ENCODE assay signal across 1 cellular context in genomic region chr21:18913914-18914313, GRCh38.
TF ChIP-seq lines count a peak whose summit lies in the region.

No MANE protein-coding gene starts in this region.

TF ChIP-seq in H1, 55 proteins besides CTCF, POLR2A, EP300 and RAD21 (continued from another document):
- TF ChIP-seq, protein P1, sequence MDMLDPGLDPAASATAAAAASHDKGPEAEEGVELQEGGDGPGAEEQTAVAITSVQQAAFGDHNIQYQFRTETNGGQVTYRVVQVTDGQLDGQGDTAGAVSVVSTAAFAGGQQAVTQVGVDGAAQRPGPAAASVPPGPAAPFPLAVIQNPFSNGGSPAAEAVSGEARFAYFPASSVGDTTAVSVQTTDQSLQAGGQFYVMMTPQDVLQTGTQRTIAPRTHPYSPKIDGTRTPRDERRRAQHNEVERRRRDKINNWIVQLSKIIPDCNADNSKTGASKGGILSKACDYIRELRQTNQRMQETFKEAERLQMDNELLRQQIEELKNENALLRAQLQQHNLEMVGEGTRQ (IDR thresholded peaks at IDR 0.05; ENCODE audit: low read length) = no peak
- TF ChIP-seq EZH2 (IDR thresholded peaks at IDR 0.05; ENCODE audit: low read depth, low read length, severe bottlenecking) = no peak
- TF ChIP-seq, protein P2, sequence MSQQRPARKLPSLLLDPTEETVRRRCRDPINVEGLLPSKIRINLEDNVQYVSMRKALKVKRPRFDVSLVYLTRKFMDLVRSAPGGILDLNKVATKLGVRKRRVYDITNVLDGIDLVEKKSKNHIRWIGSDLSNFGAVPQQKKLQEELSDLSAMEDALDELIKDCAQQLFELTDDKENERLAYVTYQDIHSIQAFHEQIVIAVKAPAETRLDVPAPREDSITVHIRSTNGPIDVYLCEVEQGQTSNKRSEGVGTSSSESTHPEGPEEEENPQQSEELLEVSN (IDR thresholded peaks at IDR 0.05) = no peak
- no peak for TF ChIP-seq BCL11A (IDR thresholded peaks at IDR 0.05; ENCODE audit: low read depth in 2 of 2, low read length in 2 of 2)
TF ChIP-seq in H1: peak in this region for 0.
